ENCODE assay signal across 8 cellular contexts in genomic region chr12:96906849-96907664, GRCh38. TPM values are rescaled to one million over a fixed set of nuclear protein-coding genes. Genes with fewer than 3 reads are reported as not detected.
A peak's percentile ranks its signal among the peaks of the same experiment; 100 is the strongest.
DNase-seq lines count a peak whose midpoint lies in the region; ATAC-seq and TF ChIP-seq lines count a peak whose summit lies in the region.

Gene NEDD1, plus strand, starts transcription at chr12:96907257. Its CDS starts 2,503 bp downstream, at chr12:96909760.

- H3K27ac ChIP-seq in ectodermal cell (ENCODE audit: insufficient read depth, low read depth, low read length, poor library complexity, severe bottlenecking) (peak within 1 kb of the TSS; percentile 17), lower lobe of right lung (peak within 1 kb of the TSS; percentile 94)

- peak within 1 kb of the TSS; percentile 96 for H3K4me3 Mint-ChIP-seq in activated CD8-positive, alpha-beta T cell treated with anti-CD3 and anti-CD28 coated beads, Interleukin-2, amount 10 ng/mL, durations not matched to agents 7 days and 5 days

- H3K9me3 Mint-ChIP-seq in activated CD8-positive, alpha-beta T cell treated with anti-CD3 and anti-CD28 coated beads, Interleukin-2, amount 10 ng/mL, durations not matched to agents 7 days and 5 days (ENCODE audit: insufficient read depth) = no peaks in the 10 kb centered on the region

- ATAC-seq in GM19328 (IDR thresholded peaks at IDR 0.05; ENCODE audit: unreplicated experiment) (peak; percentile 90), HG03460 (IDR thresholded peaks at IDR 0.05; ENCODE audit: unreplicated experiment) (peak; percentile 95), lower lobe of right lung (peak; percentile 97 to 99)
- peak; percentile 86 for ATAC-seq in activated CD8-positive, alpha-beta T cell treated with anti-CD3 and anti-CD28 coated beads, Interleukin-2, amount 10 ng/mL, durations not matched to agents 7 days and 5 days

- POLR2A ChIA-PET in activated CD8-positive, alpha-beta T cell treated with anti-CD3 and anti-CD28 coated beads, Interleukin-2, amount 10 ng/mL, durations not matched to agents 7 days and 5 days (lab: Charles Lee) = interaction anchor here (0.6 to 1.4 kb wide), 4 partner anchors 186 to 1609 kb away, joined by 3 to 4 read pairs (median 3); no protein-coding TSS in a partner anchor

- TF ChIP-seq CTCF in lower lobe of right lung (IDR thresholded peaks at IDR 0.05) = no peak

- CTCF ChIA-PET in activated CD8-positive, alpha-beta T cell treated with anti-CD3 and anti-CD28 coated beads, Interleukin-2, amount 10 ng/mL, durations not matched to agents 7 days and 5 days (lab: Charles Lee) = interaction anchor here (1.2 kb wide), 2 partner anchors 18 to 328 kb away, joined by 5 to 6 read pairs; no protein-coding TSS in a partner anchor

- 2% methylated on average over 68 of the region's 68 CpGs for WGBS in ectodermal cell, 2 experiments

- H3K4me1 Mint-ChIP-seq in activated CD8-positive, alpha-beta T cell treated with anti-CD3 and anti-CD28 coated beads, Interleukin-2, amount 10 ng/mL, durations not matched to agents 7 days and 5 days (ENCODE audit: low read depth) = peaks cover 44% of the 10 kb centered on the region

- H3K36me3 Mint-ChIP-seq in activated CD8-positive, alpha-beta T cell treated with anti-CD3 and anti-CD28 coated beads, Interleukin-2, amount 10 ng/mL, durations not matched to agents 7 days and 5 days (ENCODE audit: low read depth) = peaks cover 36% of the 10 kb centered on the region

- H3K4me3 ChIP-seq in ectodermal cell (ENCODE audit: insufficient read depth, low read depth, low read length) (peak within 1 kb of the TSS; percentile 67), lower lobe of right lung (peak within 1 kb of the TSS; percentile 95)

- H3K36me3 ChIP-seq in ectodermal cell (ENCODE audit: control insufficient read depth, insufficient read depth, low read length) (no peaks in the 10 kb centered on the region), lower lobe of right lung (no peaks in the 10 kb centered on the region)

- intact Hi-C loops in lower lobe of right lung (cut with DNase I) = no loop called here

- peak within 1 kb of the TSS; percentile 99 for H3K27ac Mint-ChIP-seq in activated CD8-positive, alpha-beta T cell treated with anti-CD3 and anti-CD28 coated beads, Interleukin-2, amount 10 ng/mL, durations not matched to agents 7 days and 5 days

- H3K27me3 ChIP-seq in ectodermal cell (ENCODE audit: control insufficient read depth, insufficient read depth, low read length, poor library complexity, severe bottlenecking) = no peaks in the 10 kb centered on the region
- H3K27me3 ChIP-seq in lower lobe of right lung (ENCODE audit: low read depth) = no peaks in the 10 kb centered on the region

- no peaks in the 10 kb centered on the region for H3K9me3 ChIP-seq in ectodermal cell (ENCODE audit: control insufficient read depth, low read length)
- no peaks in the 10 kb centered on the region for H3K9me3 ChIP-seq in lower lobe of right lung

- H3K27me3 Mint-ChIP-seq in activated CD8-positive, alpha-beta T cell treated with anti-CD3 and anti-CD28 coated beads, Interleukin-2, amount 10 ng/mL, durations not matched to agents 7 days and 5 days (ENCODE audit: low read depth) = peaks cover 11% of the 10 kb centered on the region

- peaks cover 14% of the 10 kb centered on the region for H3K4me1 ChIP-seq in ectodermal cell (ENCODE audit: control insufficient read depth, insufficient read depth, low read length)
- peaks cover 9% of the 10 kb centered on the region for H3K4me1 ChIP-seq in lower lobe of right lung

- DNase-seq in CD1c-positive myeloid dendritic cell (ENCODE audit: extremely low spot score) = peak; percentile 92
- DNase-seq in NCI-H748 treated with DMSO at 0.1 percent for 48 hours (lab: John Stamatoyannopoulos, UW) = peak; percentile 42
- DNase-seq in activated CD8-positive, alpha-beta T cell treated with anti-CD3 and anti-CD28 coated beads, Interleukin-2, amount 10 ng/mL, durations not matched to agents 7 days and 5 days = peak; percentile 88
- peak; percentile 93 for DNase-seq in lower lobe of right lung
- peak; percentile 41 to 70 (median 58) for DNase-seq in stimulated activated CD4-positive, alpha-beta T cell treated with anti-CD3 and anti-CD28 coated beads, TNF-alpha, amount 100 ng/mL, for 1 hour (ENCODE audit: low read depth in 3 of 3, low spot score in 1 of 3)

RNA-seq across cellular contexts. Expression of gene NEDD1, which starts in this region (rescaled TPM):
- 10 to 100 TPM; 42.3 to 43.9 TPM for total RNA-seq in activated CD8-positive, alpha-beta T cell treated with anti-CD3 and anti-CD28 coated beads, Interleukin-2, amount 10 ng/mL, durations not matched to agents 7 days and 5 days
- 49.0 TPM for polyA plus RNA-seq in ectodermal cell (2013, experiment 1 of 4)
- polyA plus RNA-seq in ectodermal cell (2013, experiment 2 of 4) = 42.5 TPM
- 40.5 TPM for polyA plus RNA-seq in ectodermal cell (2013, experiment 3 of 4)
- 37.3 TPM for polyA plus RNA-seq in ectodermal cell (2013, experiment 4 of 4)
- total RNA-seq in lower lobe of right lung = 17.7 TPM

Comparison
In these comparisons a context has a peak if more than half of its experiments do, and no peak if none do; other contexts are left out.
1. Peak in every context shown above with its lines: DNase-seq, ATAC-seq, H3K4me3 ChIP-seq and H3K27ac ChIP-seq.
2. DNase-seq: peak in every context shown above with its lines; median percentile 93 in lower lobe of right lung; 92 in CD1c-positive myeloid dendritic cell; 88 in activated CD8-positive, alpha-beta T cell treated with anti-CD3 and anti-CD28 coated beads, Interleukin-2, amount 10 ng/mL, durations not matched to agents 7 days and 5 days; 58 in stimulated activated CD4-positive, alpha-beta T cell treated with anti-CD3 and anti-CD28 coated beads, TNF-alpha, amount 100 ng/mL, for 1 hour; 42 in NCI-H748 treated with DMSO at 0.1 percent for 48 hours.